9 cellular contexts compared by ENCODE assay signal in genomic region chr18:13680612-13681011, GRCh38.
DNase-seq lines count a peak whose midpoint lies in the region; ATAC-seq and TF ChIP-seq lines count a peak whose summit lies in the region.
"Had no signal": no experiment of that assay in that cellular context is flagged by ENCODE, and none has a peak within 500 bp of the region (broad histone marks: within the 10 kb centered on the region; RNA-seq: fewer than 3 reads in every experiment).

No MANE protein-coding gene starts in this region.

- no peak overlapping the region for H3K27ac ChIP-seq in VCaP
- no peak overlapping the region for H3K27ac ChIP-seq in iPS DF 6.9 (ENCODE audit: low read length)
- H3K27ac ChIP-seq: HL-60 had no signal

- H3K4me3 ChIP-seq in iPS DF 6.9 (ENCODE audit: low read length): no peak overlapping the region

- H3K27me3 ChIP-seq in iPS DF 6.9 (ENCODE audit: control insufficient read depth, insufficient read depth, low read length): no peaks in the 10 kb centered on the region

- no peaks in the 10 kb centered on the region for H3K36me3 ChIP-seq in iPS DF 6.9 (ENCODE audit: control insufficient read depth, insufficient read depth, low read length)

- no peaks in the 10 kb centered on the region for H3K9me3 ChIP-seq in iPS DF 6.9 (ENCODE audit: control insufficient read depth, insufficient read depth, low read length)

- ATAC-seq in GM18502 (IDR thresholded peaks at IDR 0.05; ENCODE audit: poor library complexity, unreplicated experiment): no peak

- peak; percentile 67 for TF ChIP-seq CTCF in VCaP (conservative IDR thresholded peaks at IDR 0.05)

- peak; percentile 5 for DNase-seq in stimulated activated CD4-positive, alpha-beta T cell treated with anti-CD3 and anti-CD28 coated beads, Interleukin-4, amount 100 ng/mL, for 1 hour
- DNase-seq in stimulated activated CD4-positive, alpha-beta T cell treated with anti-CD3 and anti-CD28 coated beads, Interleukin-4, amount 100 ng/mL, for 24 hours: no peak
- DNase-seq in iPS DF 6.9 (ENCODE audit: low read depth, low spot score) (peak; percentile 16), NCI-H446 (lab: John Stamatoyannopoulos, UW) (no peak), NCI-H1092 treated with DMSO at 0.1 percent for 48 hours (lab: John Stamatoyannopoulos, UW) (no peak), SHP77 (lab: John Stamatoyannopoulos, UW) (no peak)

- WGBS in iPS DF 6.9 (ENCODE audit: insufficient coverage, insufficient read length): no CpG with 5 or more reads among the region's 5 CpGs

- no peaks in the 10 kb centered on the region for H3K4me1 ChIP-seq in iPS DF 6.9 (ENCODE audit: control insufficient read depth, insufficient read depth, low read length)

Comparison
In these comparisons a context has a peak if more than half of its experiments do, and no peak if none do; other contexts are left out.
1. DNase-seq: peak in stimulated activated CD4-positive, alpha-beta T cell treated with anti-CD3 and anti-CD28 coated beads, Interleukin-4, amount 100 ng/mL, for 1 hour (single experiment) and iPS DF 6.9 (single experiment); none in stimulated activated CD4-positive, alpha-beta T cell treated with anti-CD3 and anti-CD28 coated beads, Interleukin-4, amount 100 ng/mL, for 24 hours (single experiment), NCI-H446 (0 of 2), NCI-H1092 treated with DMSO at 0.1 percent for 48 hours (single experiment) and SHP77 (0 of 2).